1 cellular context compared by ENCODE assay signal in the genomic region with DNA sequence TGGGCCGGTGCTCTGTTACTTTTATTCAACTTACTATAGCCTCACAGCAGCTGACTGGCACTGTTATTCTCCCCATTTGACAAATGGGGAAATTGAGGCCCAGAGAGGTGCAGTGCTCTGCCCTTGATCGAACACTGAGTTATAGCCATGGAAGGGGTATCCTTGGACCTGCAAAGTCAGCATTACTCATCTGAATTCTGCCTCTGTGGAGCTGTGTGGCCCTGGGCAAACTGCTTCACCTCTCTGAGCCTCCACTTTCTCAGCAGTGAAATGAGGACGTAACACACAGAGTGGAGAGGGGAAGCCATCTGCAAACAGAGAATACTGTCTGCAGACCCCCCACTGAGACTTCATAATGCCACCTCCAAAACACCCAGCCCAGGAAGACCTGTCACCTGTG.
TF ChIP-seq lines count a peak whose summit lies in the region.

No MANE protein-coding gene starts in this region.

TF ChIP-seq in GM23338, 12 proteins besides CTCF, POLR2A, EP300 and RAD21:
- no peak for TF ChIP-seq ZNF114 (CRISPR knock-in tag; IDR thresholded peaks at IDR 0.05)
- no peak for TF ChIP-seq STAT1 (IDR thresholded peaks at IDR 0.05; ENCODE audit: unreplicated experiment)
- TF ChIP-seq NANOG (IDR thresholded peaks at IDR 0.05; ENCODE audit: borderline replicate concordance), result no peak
- no peak for TF ChIP-seq EZH2phosphoT487 (IDR thresholded peaks at IDR 0.05; ENCODE audit: unreplicated experiment)
- TF ChIP-seq, protein P1, sequence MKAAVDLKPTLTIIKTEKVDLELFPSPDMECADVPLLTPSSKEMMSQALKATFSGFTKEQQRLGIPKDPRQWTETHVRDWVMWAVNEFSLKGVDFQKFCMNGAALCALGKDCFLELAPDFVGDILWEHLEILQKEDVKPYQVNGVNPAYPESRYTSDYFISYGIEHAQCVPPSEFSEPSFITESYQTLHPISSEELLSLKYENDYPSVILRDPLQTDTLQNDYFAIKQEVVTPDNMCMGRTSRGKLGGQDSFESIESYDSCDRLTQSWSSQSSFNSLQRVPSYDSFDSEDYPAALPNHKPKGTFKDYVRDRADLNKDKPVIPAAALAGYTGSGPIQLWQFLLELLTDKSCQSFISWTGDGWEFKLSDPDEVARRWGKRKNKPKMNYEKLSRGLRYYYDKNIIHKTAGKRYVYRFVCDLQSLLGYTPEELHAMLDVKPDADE (IDR thresholded peaks at IDR 0.05), result no peak
- no peak for TF ChIP-seq EZH2 (IDR thresholded peaks at IDR 0.05; ENCODE audit: low read depth, unreplicated experiment)
- TF ChIP-seq POLR2AphosphoS5 (IDR thresholded peaks at IDR 0.05; ENCODE audit: low read depth), result no peak
- TF ChIP-seq JUNB (IDR thresholded peaks at IDR 0.05; ENCODE audit: unreplicated experiment), result no peak
- TF ChIP-seq, protein P2, sequence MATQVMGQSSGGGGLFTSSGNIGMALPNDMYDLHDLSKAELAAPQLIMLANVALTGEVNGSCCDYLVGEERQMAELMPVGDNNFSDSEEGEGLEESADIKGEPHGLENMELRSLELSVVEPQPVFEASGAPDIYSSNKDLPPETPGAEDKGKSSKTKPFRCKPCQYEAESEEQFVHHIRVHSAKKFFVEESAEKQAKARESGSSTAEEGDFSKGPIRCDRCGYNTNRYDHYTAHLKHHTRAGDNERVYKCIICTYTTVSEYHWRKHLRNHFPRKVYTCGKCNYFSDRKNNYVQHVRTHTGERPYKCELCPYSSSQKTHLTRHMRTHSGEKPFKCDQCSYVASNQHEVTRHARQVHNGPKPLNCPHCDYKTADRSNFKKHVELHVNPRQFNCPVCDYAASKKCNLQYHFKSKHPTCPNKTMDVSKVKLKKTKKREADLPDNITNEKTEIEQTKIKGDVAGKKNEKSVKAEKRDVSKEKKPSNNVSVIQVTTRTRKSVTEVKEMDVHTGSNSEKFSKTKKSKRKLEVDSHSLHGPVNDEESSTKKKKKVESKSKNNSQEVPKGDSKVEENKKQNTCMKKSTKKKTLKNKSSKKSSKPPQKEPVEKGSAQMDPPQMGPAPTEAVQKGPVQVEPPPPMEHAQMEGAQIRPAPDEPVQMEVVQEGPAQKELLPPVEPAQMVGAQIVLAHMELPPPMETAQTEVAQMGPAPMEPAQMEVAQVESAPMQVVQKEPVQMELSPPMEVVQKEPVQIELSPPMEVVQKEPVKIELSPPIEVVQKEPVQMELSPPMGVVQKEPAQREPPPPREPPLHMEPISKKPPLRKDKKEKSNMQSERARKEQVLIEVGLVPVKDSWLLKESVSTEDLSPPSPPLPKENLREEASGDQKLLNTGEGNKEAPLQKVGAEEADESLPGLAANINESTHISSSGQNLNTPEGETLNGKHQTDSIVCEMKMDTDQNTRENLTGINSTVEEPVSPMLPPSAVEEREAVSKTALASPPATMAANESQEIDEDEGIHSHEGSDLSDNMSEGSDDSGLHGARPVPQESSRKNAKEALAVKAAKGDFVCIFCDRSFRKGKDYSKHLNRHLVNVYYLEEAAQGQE (IDR thresholded peaks at IDR 0.05; ENCODE audit: unreplicated experiment), result no peak
- TF ChIP-seq, protein P3, sequence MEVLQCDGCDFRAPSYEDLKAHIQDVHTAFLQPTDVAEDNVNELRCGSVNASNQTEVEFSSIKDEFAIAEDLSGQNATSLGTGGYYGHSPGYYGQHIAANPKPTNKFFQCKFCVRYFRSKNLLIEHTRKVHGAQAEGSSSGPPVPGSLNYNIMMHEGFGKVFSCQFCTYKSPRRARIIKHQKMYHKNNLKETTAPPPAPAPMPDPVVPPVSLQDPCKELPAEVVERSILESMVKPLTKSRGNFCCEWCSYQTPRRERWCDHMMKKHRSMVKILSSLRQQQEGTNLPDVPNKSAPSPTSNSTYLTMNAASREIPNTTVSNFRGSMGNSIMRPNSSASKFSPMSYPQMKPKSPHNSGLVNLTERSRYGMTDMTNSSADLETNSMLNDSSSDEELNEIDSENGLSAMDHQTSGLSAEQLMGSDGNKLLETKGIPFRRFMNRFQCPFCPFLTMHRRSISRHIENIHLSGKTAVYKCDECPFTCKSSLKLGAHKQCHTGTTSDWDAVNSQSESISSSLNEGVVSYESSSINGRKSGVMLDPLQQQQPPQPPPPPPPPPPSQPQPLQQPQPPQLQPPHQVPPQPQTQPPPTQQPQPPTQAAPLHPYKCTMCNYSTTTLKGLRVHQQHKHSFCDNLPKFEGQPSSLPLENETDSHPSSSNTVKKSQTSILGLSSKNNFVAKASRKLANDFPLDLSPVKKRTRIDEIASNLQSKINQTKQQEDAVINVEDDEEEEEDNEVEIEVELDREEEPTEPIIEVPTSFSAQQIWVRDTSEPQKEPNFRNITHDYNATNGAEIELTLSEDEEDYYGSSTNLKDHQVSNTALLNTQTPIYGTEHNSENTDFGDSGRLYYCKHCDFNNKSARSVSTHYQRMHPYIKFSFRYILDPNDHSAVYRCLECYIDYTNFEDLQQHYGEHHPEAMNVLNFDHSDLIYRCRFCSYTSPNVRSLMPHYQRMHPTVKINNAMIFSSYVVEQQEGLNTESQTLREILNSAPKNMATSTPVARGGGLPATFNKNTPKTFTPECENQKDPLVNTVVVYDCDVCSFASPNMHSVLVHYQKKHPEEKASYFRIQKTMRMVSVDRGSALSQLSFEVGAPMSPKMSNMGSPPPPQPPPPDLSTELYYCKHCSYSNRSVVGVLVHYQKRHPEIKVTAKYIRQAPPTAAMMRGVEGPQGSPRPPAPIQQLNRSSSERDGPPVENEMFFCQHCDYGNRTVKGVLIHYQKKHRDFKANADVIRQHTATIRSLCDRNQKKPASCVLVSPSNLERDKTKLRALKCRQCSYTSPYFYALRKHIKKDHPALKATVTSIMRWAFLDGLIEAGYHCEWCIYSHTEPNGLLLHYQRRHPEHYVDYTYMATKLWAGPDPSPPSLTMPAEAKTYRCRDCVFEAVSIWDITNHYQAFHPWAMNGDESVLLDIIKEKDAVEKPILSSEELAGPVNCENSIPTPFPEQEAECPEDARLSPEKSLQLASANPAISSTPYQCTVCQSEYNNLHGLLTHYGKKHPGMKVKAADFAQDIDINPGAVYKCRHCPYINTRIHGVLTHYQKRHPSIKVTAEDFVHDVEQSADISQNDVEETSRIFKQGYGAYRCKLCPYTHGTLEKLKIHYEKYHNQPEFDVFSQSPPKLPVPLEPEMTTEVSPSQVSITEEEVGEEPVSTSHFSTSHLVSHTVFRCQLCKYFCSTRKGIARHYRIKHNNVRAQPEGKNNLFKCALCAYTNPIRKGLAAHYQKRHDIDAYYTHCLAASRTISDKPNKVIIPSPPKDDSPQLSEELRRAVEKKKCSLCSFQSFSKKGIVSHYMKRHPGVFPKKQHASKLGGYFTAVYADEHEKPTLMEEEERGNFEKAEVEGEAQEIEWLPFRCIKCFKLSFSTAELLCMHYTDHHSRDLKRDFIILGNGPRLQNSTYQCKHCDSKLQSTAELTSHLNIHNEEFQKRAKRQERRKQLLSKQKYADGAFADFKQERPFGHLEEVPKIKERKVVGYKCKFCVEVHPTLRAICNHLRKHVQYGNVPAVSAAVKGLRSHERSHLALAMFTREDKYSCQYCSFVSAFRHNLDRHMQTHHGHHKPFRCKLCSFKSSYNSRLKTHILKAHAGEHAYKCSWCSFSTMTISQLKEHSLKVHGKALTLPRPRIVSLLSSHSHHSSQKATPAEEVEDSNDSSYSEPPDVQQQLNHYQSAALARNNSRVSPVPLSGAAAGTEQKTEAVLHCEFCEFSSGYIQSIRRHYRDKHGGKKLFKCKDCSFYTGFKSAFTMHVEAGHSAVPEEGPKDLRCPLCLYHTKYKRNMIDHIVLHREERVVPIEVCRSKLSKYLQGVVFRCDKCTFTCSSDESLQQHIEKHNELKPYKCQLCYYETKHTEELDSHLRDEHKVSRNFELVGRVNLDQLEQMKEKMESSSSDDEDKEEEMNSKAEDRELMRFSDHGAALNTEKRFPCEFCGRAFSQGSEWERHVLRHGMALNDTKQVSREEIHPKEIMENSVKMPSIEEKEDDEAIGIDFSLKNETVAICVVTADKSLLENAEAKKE (CRISPR knock-in tag; IDR thresholded peaks at IDR 0.05), result no peak
- TF ChIP-seq CREB1 (CRISPR knock-in tag; IDR thresholded peaks at IDR 0.05; ENCODE audit: low read depth), result no peak
- no peak for TF ChIP-seq ZNF331 (CRISPR knock-in tag; IDR thresholded peaks at IDR 0.05; ENCODE audit: low read depth)
